In the genomic region with DNA sequence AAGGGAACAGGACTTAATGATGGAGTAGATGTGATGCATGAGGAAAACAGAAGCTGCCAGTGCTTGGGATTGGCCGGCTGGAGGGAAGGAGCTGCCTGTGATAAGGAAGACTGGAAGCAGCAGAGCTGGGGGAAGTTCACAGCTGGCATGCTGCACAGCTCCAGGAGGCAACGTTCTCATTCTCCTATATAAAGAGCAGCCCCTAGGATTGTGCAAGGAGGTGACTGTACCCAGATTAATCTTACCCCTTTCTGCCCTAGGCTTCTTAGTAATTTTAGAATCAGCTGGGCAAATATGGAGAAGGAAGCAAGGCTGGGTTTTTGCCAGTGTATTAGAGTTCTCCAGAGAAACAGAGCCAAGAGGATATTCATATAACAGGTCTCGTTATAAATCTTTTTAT, we compare ENCODE assay signal across 22 cellular contexts.
"Had no signal": no experiment of that assay in that cellular context is flagged by ENCODE, and none has a peak within 500 bp of the region (broad histone marks: within the 10 kb centered on the region; RNA-seq: fewer than 3 reads in every experiment).

No MANE protein-coding gene starts in this region.

- H3K4me3 Mint-ChIP-seq: activated B cell treated with CpG ODN at 0.5 μM for 24 hours; activated CD4-positive, alpha-beta T cell treated with anti-CD3 and anti-CD28 coated beads for 36 hours; activated naive CD8-positive, alpha-beta T cell treated with anti-CD3 and anti-CD28 coated beads for 36 hours; activated T-cell treated with anti-CD3 and anti-CD28 coated beads, Interleukin-2, amount 50 U/mL, for 24 hours; activated T-helper 17 cell treated with anti-CD3 and anti-CD28 coated beads, Interleukin-2, amount 50 U/mL, for 72 hours; natural killer cell treated with Interleukin-12 subunit alpha and Interleukin-12 subunit beta and Interleukin-15 and Interleukin-18, amount 100 ng/mL, for 72 hours; T-helper 1 cell treated with Interleukin-12 subunit alpha and Interleukin-12 subunit beta and Interleukin-4 antibody, amounts not matched to agents 30 μg/mL and 1 μg/mL, for 36 hours had no signal

- H3K9me3 Mint-ChIP-seq: activated naive CD8-positive, alpha-beta T cell treated with anti-CD3 and anti-CD28 coated beads for 36 hours; activated T-cell treated with anti-CD3 and anti-CD28 coated beads, Interleukin-2, amount 50 U/mL, for 24 hours; activated T-helper 17 cell treated with anti-CD3 and anti-CD28 coated beads, Interleukin-2, amount 50 U/mL, for 72 hours; natural killer cell treated with Interleukin-12 subunit alpha and Interleukin-12 subunit beta and Interleukin-15 and Interleukin-18, amount 100 ng/mL, for 72 hours; T-helper 1 cell treated with Interleukin-12 subunit alpha and Interleukin-12 subunit beta and Interleukin-4 antibody, amounts not matched to agents 30 μg/mL and 1 μg/mL, for 36 hours had no signal

- H3K4me3 ChIP-seq: cardiac muscle cell, heart left ventricle, prostate gland, right atrium auricular region, upper lobe of right lung had no signal

- H3K4me1 Mint-ChIP-seq: activated B cell treated with CpG ODN at 0.5 μM for 24 hours; activated CD4-positive, alpha-beta T cell treated with anti-CD3 and anti-CD28 coated beads for 36 hours; activated naive CD8-positive, alpha-beta T cell treated with anti-CD3 and anti-CD28 coated beads for 36 hours; activated T-helper 17 cell treated with anti-CD3 and anti-CD28 coated beads, Interleukin-2, amount 50 U/mL, for 72 hours had no signal

- ATAC-seq: activated CD4-positive, alpha-beta T cell treated with anti-CD3 and anti-CD28 coated beads for 36 hours; activated T-helper 17 cell treated with anti-CD3 and anti-CD28 coated beads, Interleukin-2, amount 50 U/mL, for 72 hours; heart left ventricle; left ventricle myocardium superior; natural killer cell treated with Interleukin-12 subunit alpha and Interleukin-12 subunit beta and Interleukin-15 and Interleukin-18, amount 100 ng/mL, for 72 hours; upper lobe of right lung had no signal

- H3K4me1 ChIP-seq: upper lobe of right lung had no signal

- H3K36me3 Mint-ChIP-seq: activated naive CD8-positive, alpha-beta T cell treated with anti-CD3 and anti-CD28 coated beads for 36 hours; natural killer cell treated with Interleukin-12 subunit alpha and Interleukin-12 subunit beta and Interleukin-15 and Interleukin-18, amount 100 ng/mL, for 72 hours had no signal

- H3K27ac Mint-ChIP-seq: activated B cell treated with CpG ODN at 0.5 μM for 24 hours; activated CD4-positive, alpha-beta T cell treated with anti-CD3 and anti-CD28 coated beads for 36 hours; activated naive CD8-positive, alpha-beta T cell treated with anti-CD3 and anti-CD28 coated beads for 36 hours; activated T-cell treated with anti-CD3 and anti-CD28 coated beads, Interleukin-2, amount 50 U/mL, for 24 hours; activated T-helper 17 cell treated with anti-CD3 and anti-CD28 coated beads, Interleukin-2, amount 50 U/mL, for 72 hours; natural killer cell treated with Interleukin-12 subunit alpha and Interleukin-12 subunit beta and Interleukin-15 and Interleukin-18, amount 100 ng/mL, for 72 hours; T-helper 1 cell treated with Interleukin-12 subunit alpha and Interleukin-12 subunit beta and Interleukin-4 antibody, amounts not matched to agents 30 μg/mL and 1 μg/mL, for 36 hours had no signal

- H3K27me3 ChIP-seq: cardiac muscle cell, heart left ventricle, right atrium auricular region, upper lobe of right lung had no signal

- H3K27ac ChIP-seq: cardiac muscle cell, heart left ventricle, prostate gland, right atrium auricular region, upper lobe of right lung had no signal

- DNase-seq: activated B cell treated with CpG ODN at 0.5 μM for 24 hours; activated CD4-positive, alpha-beta T cell treated with anti-CD3 and anti-CD28 coated beads for 36 hours; activated CD4-positive, alpha-beta T cell treated with anti-CD3 and anti-CD28 coated beads, Interleukin-2, amount 50 U/mL, for 4 hours; activated CD8-positive, alpha-beta memory T cell treated with anti-CD3 and anti-CD28 coated beads for 24 hours; activated CD8-positive, alpha-beta memory T cell treated with anti-CD3 and anti-CD28 coated beads, Interleukin-2, amount 50 U/mL, for 4 hours; activated naive CD8-positive, alpha-beta T cell treated with anti-CD3 and anti-CD28 coated beads for 36 hours; activated T-cell treated with anti-CD3 and anti-CD28 coated beads, Interleukin-2, amount 50 U/mL, for 24 hours; amygdala; effector CD4-positive, alpha-beta T cell; erythroblast; heart left ventricle; left ventricle myocardium superior; stimulated activated CD4-positive, alpha-beta T cell treated with anti-CD3 and anti-CD28 coated beads, Interleukin-4, amount 100 ng/mL, for 24 hours; stimulated activated naive CD4-positive, alpha-beta T cell treated with Interleukin-2 at 50 U/mL for 16 hours; T1000; upper lobe of right lung had no signal

- H3K9me3 ChIP-seq: heart left ventricle, prostate gland, right atrium auricular region, upper lobe of right lung had no signal

- H3K36me3 ChIP-seq: cardiac muscle cell, heart left ventricle, prostate gland, right atrium auricular region, upper lobe of right lung had no signal
